Comparison of ENCODE assay signal across 10 cellular contexts in the genomic region with DNA sequence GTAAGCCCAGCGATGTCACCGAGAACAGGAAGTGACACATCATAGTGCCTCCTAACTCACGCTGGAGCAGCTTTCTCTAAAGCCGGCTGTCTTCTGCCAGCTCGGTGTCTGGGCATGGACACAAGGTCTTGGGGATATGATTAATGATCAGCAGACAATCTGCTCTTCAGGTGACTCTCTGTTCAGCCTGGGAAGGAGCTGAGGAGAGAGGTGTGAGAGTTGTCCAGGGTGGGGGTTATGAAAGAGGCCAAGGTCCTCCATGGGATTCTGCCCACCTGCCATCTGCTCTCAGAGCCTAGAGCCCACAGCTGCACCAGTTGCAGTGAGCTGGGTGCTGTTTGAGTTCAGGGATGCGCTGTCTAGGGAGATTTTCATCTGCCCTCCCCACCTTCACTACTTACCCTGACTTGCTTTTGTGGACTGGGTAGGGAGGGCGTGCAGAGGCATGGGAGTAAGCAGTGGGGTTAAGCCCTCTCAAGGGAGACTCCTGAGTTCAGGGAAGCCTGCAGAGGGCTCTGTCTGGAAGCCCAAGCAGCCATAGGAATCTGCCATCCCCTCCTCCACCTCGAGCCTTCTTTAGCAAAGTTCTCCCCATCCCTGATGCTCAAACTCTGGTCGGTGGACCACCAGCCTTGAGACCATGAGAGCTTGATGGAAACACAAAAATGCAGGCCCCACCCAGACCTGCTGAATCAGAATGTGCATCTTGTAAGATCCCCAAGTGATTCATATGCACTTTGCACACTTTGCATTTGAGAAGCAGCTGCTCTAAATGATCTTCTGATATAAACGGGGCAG.
DNase-seq lines count a peak whose midpoint lies in the region; ATAC-seq and TF ChIP-seq lines count a peak whose summit lies in the region.
"Had no signal": no experiment of that assay in that cellular context is flagged by ENCODE, and none has a peak within 500 bp of the region (broad histone marks: within the 10 kb centered on the region; RNA-seq: fewer than 3 reads in every experiment).

No MANE protein-coding gene starts in this region.

- no peaks in the 10 kb centered on the region for H3F3A ChIP-seq in neural progenitor cell (ENCODE audit: low read depth)

- no peak overlapping the region for H3K27ac Mint-ChIP-seq in neural progenitor cell

- H3K27me3 Mint-ChIP-seq in neural progenitor cell (ENCODE audit: insufficient read depth, low read depth), result peaks cover 4% of the 10 kb centered on the region

- no peaks in the 10 kb centered on the region for H3K9me3 ChIP-seq in NT2/D1 (ENCODE audit: insufficient read depth, low read length)
- no peaks in the 10 kb centered on the region for H3K9me3 ChIP-seq in neural progenitor cell (ENCODE audit: low read depth)

- no peak overlapping the region for H3K4me3 ChIP-seq in GM12865 (ENCODE audit: low read depth, low read length)
- no peak overlapping the region for H3K4me3 ChIP-seq in NT2/D1 (ENCODE audit: insufficient read length, low read depth)
- no peak overlapping the region for H3K4me3 ChIP-seq in neural progenitor cell

- TF ChIP-seq CTCF in GM12865 (IDR thresholded peaks at IDR 0.05; ENCODE audit: insufficient read depth, low read depth, low read length, missing control alignments) (no peak), neural progenitor cell (IDR thresholded peaks at IDR 0.05) (no peak)

- H3K27me3 ChIP-seq in NT2/D1 (ENCODE audit: insufficient read depth, insufficient read length), result no peaks in the 10 kb centered on the region
- H3K27me3 ChIP-seq in neural progenitor cell, result no peaks in the 10 kb centered on the region

- no peaks in the 10 kb centered on the region for H3K36me3 Mint-ChIP-seq in neural progenitor cell

- DNase-seq in GM12865 (ENCODE audit: low read depth) (peak; percentile 5), NT2/D1 (ENCODE audit: low read depth, low spot score) (peak; percentile 2), dermis blood vessel endothelial cell (peak; percentile 74), neural progenitor cell (ENCODE audit: low spot score) (peak; percentile 3), NCI-H1105 treated with DMSO at 0.1 percent for 48 hours (lab: John Stamatoyannopoulos, UW) (no peak), NCI-H1092 treated with DMSO at 0.1 percent for 48 hours (lab: John Stamatoyannopoulos, UW) (no peak)
- DNase-seq: NCI-H2107; stimulated activated CD4-positive, alpha-beta T cell treated with anti-CD3 and anti-CD28 coated beads, Interleukin-15, amount 100 ng/mL, for 24 hours had no signal

- H4K20me1 ChIP-seq in neural progenitor cell (ENCODE audit: low read depth), result no peaks in the 10 kb centered on the region

- no peak overlapping the region for H3K4me3 Mint-ChIP-seq in neural progenitor cell

- ATAC-seq in GM19455 (IDR thresholded peaks at IDR 0.05; ENCODE audit: unreplicated experiment), result no peak
- no peak for ATAC-seq in HG02973 (IDR thresholded peaks at IDR 0.05; ENCODE audit: unreplicated experiment)

- peaks cover 2% of the 10 kb centered on the region for H3K9me3 Mint-ChIP-seq in neural progenitor cell

- no peak overlapping the region for H3K9ac ChIP-seq in NT2/D1 (ENCODE audit: insufficient read length, low read depth)
- H3K9ac ChIP-seq in neural progenitor cell, result no peak overlapping the region

- no peaks in the 10 kb centered on the region for H3K79me2 ChIP-seq in neural progenitor cell (ENCODE audit: low read depth)

- H3K36me3 ChIP-seq in NT2/D1 (ENCODE audit: insufficient read depth, insufficient read length, low read length) (no peaks in the 10 kb centered on the region), neural progenitor cell (no peaks in the 10 kb centered on the region)

- no peak overlapping the region for H3K27ac ChIP-seq in neural progenitor cell

- no peaks in the 10 kb centered on the region for H3K4me1 ChIP-seq in NT2/D1 (ENCODE audit: insufficient read depth, insufficient read length)
- no peaks in the 10 kb centered on the region for H3K4me1 ChIP-seq in neural progenitor cell

- no peaks in the 10 kb centered on the region for H3K4me1 Mint-ChIP-seq in neural progenitor cell

- no peak overlapping the region for H3K4me2 ChIP-seq in neural progenitor cell

- H2AFZ ChIP-seq in neural progenitor cell (replicated peaks), result no peak overlapping the region

Comparison
In these comparisons a context has a peak if more than half of its experiments do, and no peak if none do; other contexts are left out.
1. DNase-seq: peak in GM12865 (single experiment), NT2/D1 (single experiment), dermis blood vessel endothelial cell (single experiment) and neural progenitor cell (single experiment); none in NCI-H1105 treated with DMSO at 0.1 percent for 48 hours (single experiment) and NCI-H1092 treated with DMSO at 0.1 percent for 48 hours (single experiment).